ENCODE assay signal across 3 cellular contexts in genomic region chr15:72725851-72726250, GRCh38. TPM values are rescaled to one million over a fixed set of nuclear protein-coding genes. Genes with fewer than 3 reads are reported as not detected.
"Had no signal": no experiment of that assay in that cellular context is flagged by ENCODE, and none has a peak within 500 bp of the region (broad histone marks: within the 10 kb centered on the region; RNA-seq: fewer than 3 reads in every experiment).

No MANE protein-coding gene starts in this region.

RNA-seq across cellular contexts. Expression of gene HIGD2B, which starts 39.9 kb away (rescaled TPM):
- total RNA-seq: HT1080, IMR-90 had no signal
- polyA plus RNA-seq: IgD-negative memory B cell, IMR-90 had no signal
